Comparison of ENCODE assay signal across 22 cellular contexts in genomic region chr15:91183630-91184029, GRCh38.
DNase-seq lines count a peak whose midpoint lies in the region; ATAC-seq lines count a peak whose summit lies in the region.
"Had no signal": no experiment of that assay in that cellular context is flagged by ENCODE, and none has a peak within 500 bp of the region (broad histone marks: within the 10 kb centered on the region; RNA-seq: fewer than 3 reads in every experiment).

No MANE protein-coding gene starts in this region.

- DNase-seq in DMS153 (lab: John Stamatoyannopoulos, UW) (peak; percentile 20), DMS153 treated with DMSO at 0.1 percent for 48 hours (lab: John Stamatoyannopoulos, UW; ENCODE audit: unreplicated experiment) (no peak), NCI-H1930 (lab: John Stamatoyannopoulos, UW) (peak; percentile 21 to 30), NCI-H345 treated with DMSO at 0.1 percent for 48 hours (lab: John Stamatoyannopoulos, UW; ENCODE audit: unreplicated experiment) (peak; percentile 49), SHP77 (lab: John Stamatoyannopoulos, UW) (peak; percentile 35 to 45), GDM1 (lab: John Stamatoyannopoulos, UW) (no peak), AML-193 (lab: John Stamatoyannopoulos, UW) (no peak)
- DNase-seq: ACHN; CD4-positive, alpha-beta memory T cell; EL; GM23248; H9; HFFc6; MM.1S; NCI-H1048; NCI-H1436 treated with DMSO at 0.1 percent for 48 hours; NCI-H2171; NCI-H446; NCI-H82 had no signal

- ATAC-seq in HG03139 (IDR thresholded peaks at IDR 0.05; ENCODE audit: unreplicated experiment) = no peak
- ATAC-seq: GM12878, Right ventricle myocardium inferior had no signal

Comparison
In these comparisons a context has a peak if more than half of its experiments do, and no peak if none do; other contexts are left out.
1. DNase-seq: peak in DMS153 (single experiment), NCI-H1930 (2 of 2), NCI-H345 treated with DMSO at 0.1 percent for 48 hours (single experiment) and SHP77 (2 of 2); none in DMS153 treated with DMSO at 0.1 percent for 48 hours (single experiment), GDM1 (single experiment) and AML-193 (0 of 2).